In the genomic region with DNA sequence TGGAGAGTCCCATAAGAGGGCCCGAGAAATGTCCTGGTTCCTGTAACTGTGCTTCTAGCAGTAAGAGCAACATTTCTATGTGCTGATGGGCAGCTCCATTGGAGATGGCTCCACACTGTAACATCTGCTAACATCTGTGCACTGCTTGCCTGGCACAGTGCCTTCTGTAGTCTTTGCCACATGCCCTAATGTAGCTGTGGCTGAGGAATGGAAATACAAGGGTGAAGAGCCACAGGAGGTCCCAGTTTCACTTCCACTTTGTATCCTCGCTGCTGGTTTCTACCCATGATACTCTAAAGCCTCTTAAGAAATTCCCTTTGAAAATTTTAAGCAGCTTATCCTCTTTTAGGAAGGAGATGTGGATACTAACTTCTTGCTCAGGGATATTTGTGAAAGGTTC, we compare ENCODE assay signal across 8 cellular contexts.
DNase-seq lines count a peak whose midpoint lies in the region; ATAC-seq and TF ChIP-seq lines count a peak whose summit lies in the region.

No MANE protein-coding gene starts in this region.

- H2BK15ac ChIP-seq in mesendoderm (replicated peaks; ENCODE audit: low read depth) = no peak overlapping the region

- DNase-seq in GM12864 (ENCODE audit: low read depth) (peak; percentile 38), fibroblast of villous mesenchyme (ENCODE audit: low read depth) (peak; percentile 48), breast epithelium (ENCODE audit: low spot score in 2 of 2) (no peak), mesendoderm (no peak), middle frontal gyrus (ENCODE audit: extremely low spot score, low spot score) (no peak)

- H2BK5ac ChIP-seq in mesendoderm (ENCODE audit: low read length) = no peak overlapping the region

- no peak overlapping the region for H3K4ac ChIP-seq in mesendoderm (ENCODE audit: low read depth, low read length)

- H2AK5ac ChIP-seq in mesendoderm (ENCODE audit: low read length) = no peak overlapping the region

- H3K4me2 ChIP-seq in mesendoderm (ENCODE audit: low read length) = no peak overlapping the region

- no peaks in the 10 kb centered on the region for H3K36me3 ChIP-seq in breast epithelium
- no peaks in the 10 kb centered on the region for H3K36me3 ChIP-seq in mesendoderm (ENCODE audit: control insufficient read depth, insufficient read depth, low read length)

- no peak overlapping the region for H3K18ac ChIP-seq in mesendoderm (ENCODE audit: low read length)

- H3K36me3 Mint-ChIP-seq in activated T-helper 17 cell treated with anti-CD3 and anti-CD28 coated beads, Interleukin-2, amount 50 U/mL, for 72 hours (ENCODE audit: low read depth) = no peaks in the 10 kb centered on the region

- no peaks in the 10 kb centered on the region for H3K79me1 ChIP-seq in mesendoderm (ENCODE audit: low read length)

- H3K9me3 Mint-ChIP-seq in activated T-helper 17 cell treated with anti-CD3 and anti-CD28 coated beads, Interleukin-2, amount 50 U/mL, for 72 hours = no peaks in the 10 kb centered on the region

- no peaks in the 10 kb centered on the region for H3K4me1 Mint-ChIP-seq in activated T-helper 17 cell treated with anti-CD3 and anti-CD28 coated beads, Interleukin-2, amount 50 U/mL, for 72 hours

- no peak overlapping the region for H3K56ac ChIP-seq in mesendoderm (ENCODE audit: low read length)

- H3K23ac ChIP-seq in mesendoderm (ENCODE audit: low read length) = no peak overlapping the region

- no peaks in the 10 kb centered on the region for H3K27me3 Mint-ChIP-seq in activated T-helper 17 cell treated with anti-CD3 and anti-CD28 coated beads, Interleukin-2, amount 50 U/mL, for 72 hours

- no peaks in the 10 kb centered on the region for H3K79me2 ChIP-seq in mesendoderm (ENCODE audit: control insufficient read depth, insufficient read depth, low read length)

- no peak overlapping the region for H3K4me3 Mint-ChIP-seq in activated T-helper 17 cell treated with anti-CD3 and anti-CD28 coated beads, Interleukin-2, amount 50 U/mL, for 72 hours

- no CpG with 5 or more reads among the region's 2 CpGs for WGBS in mesendoderm (ENCODE audit: extremely low coverage, insufficient coverage, low lambda C conversion rate)

- H3K27ac ChIP-seq in breast epithelium (no peak overlapping the region), mesendoderm (ENCODE audit: low read depth, low read length) (no peak overlapping the region)

- H3K4me1 ChIP-seq in breast epithelium (no peaks in the 10 kb centered on the region), mesendoderm (ENCODE audit: control insufficient read depth, low read depth, low read length) (no peaks in the 10 kb centered on the region)

- no peaks in the 10 kb centered on the region for H3K9me3 ChIP-seq in breast epithelium

- no peak overlapping the region for H4K5ac ChIP-seq in mesendoderm (ENCODE audit: low read length)

- ATAC-seq in GM21515 (IDR thresholded peaks at IDR 0.05; ENCODE audit: unreplicated experiment) = peak; percentile 89
- ATAC-seq in HG03521 (IDR thresholded peaks at IDR 0.05; ENCODE audit: unreplicated experiment) = peak; percentile 80
- no peak for ATAC-seq in activated T-helper 17 cell treated with anti-CD3 and anti-CD28 coated beads, Interleukin-2, amount 50 U/mL, for 72 hours (replicated peaks)

- H3K27ac Mint-ChIP-seq in activated T-helper 17 cell treated with anti-CD3 and anti-CD28 coated beads, Interleukin-2, amount 50 U/mL, for 72 hours = no peak overlapping the region

- no peak overlapping the region for H4K8ac ChIP-seq in mesendoderm (ENCODE audit: low read depth, low read length)

- no peak overlapping the region for H3K4me3 ChIP-seq in GM12864 (ENCODE audit: low read depth, low read length)
- no peak overlapping the region for H3K4me3 ChIP-seq in fibroblast of villous mesenchyme (ENCODE audit: low read depth, low read length)
- H3K4me3 ChIP-seq in breast epithelium = no peak overlapping the region
- H3K4me3 ChIP-seq in mesendoderm (ENCODE audit: low read length) = no peak overlapping the region

- TF ChIP-seq POLR2A in breast epithelium (IDR thresholded peaks at IDR 0.05) = no peak

- H3K27me3 ChIP-seq in breast epithelium (no peaks in the 10 kb centered on the region), mesendoderm (ENCODE audit: insufficient read depth, low read length, poor library complexity) (no peaks in the 10 kb centered on the region)

- intact Hi-C loops in breast epithelium (cut with DNase I; ENCODE audit: low total_unique reads) = no loop called here

- H3K9ac ChIP-seq in mesendoderm (ENCODE audit: low read length) = no peak overlapping the region

- no peak overlapping the region for H2BK120ac ChIP-seq in mesendoderm (ENCODE audit: low read depth, low read length)

- TF ChIP-seq CTCF in GM12864 (IDR thresholded peaks at IDR 0.05; ENCODE audit: low read depth, low read length, missing control alignments) (no peak), fibroblast of villous mesenchyme (IDR thresholded peaks at IDR 0.05; ENCODE audit: insufficient read depth, low read depth, low read length) (no peak), breast epithelium (IDR thresholded peaks at IDR 0.05) (no peak)

Comparison
In these comparisons a context has a peak if more than half of its experiments do, and no peak if none do; other contexts are left out.
1. DNase-seq: peak in GM12864 (single experiment) and fibroblast of villous mesenchyme (single experiment); none in breast epithelium (0 of 2), mesendoderm (single experiment) and middle frontal gyrus (single experiment).